In the genomic region with DNA sequence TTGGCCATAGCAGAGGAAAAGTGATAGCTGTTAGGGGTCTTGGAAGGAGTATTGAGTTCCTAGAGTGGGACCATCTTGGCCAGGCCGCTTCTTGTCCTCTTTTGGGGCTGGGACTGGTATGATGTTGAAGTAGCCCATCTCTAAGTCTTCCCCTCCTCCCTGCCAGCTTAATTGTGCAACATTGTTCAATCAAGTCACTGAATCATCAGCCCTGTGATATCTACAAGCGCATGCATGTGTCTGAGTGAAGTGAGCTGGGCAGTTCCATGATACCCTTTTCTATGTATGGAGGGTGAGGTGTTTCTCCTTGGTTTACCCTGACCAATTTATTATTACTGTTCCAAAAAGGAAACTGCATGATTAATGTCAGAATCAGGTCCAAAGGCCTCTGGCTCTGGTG, we compare ENCODE assay signal across 17 cellular contexts.
DNase-seq lines count a peak whose midpoint lies in the region; ATAC-seq and TF ChIP-seq lines count a peak whose summit lies in the region.
"Had no signal": no experiment of that assay in that cellular context is flagged by ENCODE, and none has a peak within 500 bp of the region (broad histone marks: within the 10 kb centered on the region; RNA-seq: fewer than 3 reads in every experiment).

No MANE protein-coding gene starts in this region.

- ATAC-seq in GM18909 (IDR thresholded peaks at IDR 0.05; ENCODE audit: poor library complexity, unreplicated experiment), result no peak
- ATAC-seq: activated naive CD8-positive, alpha-beta T cell treated with anti-CD3 and anti-CD28 coated beads, Interleukin-2, amount 50 U/mL, for 24 hours; T-cell had no signal

- no peaks in the 10 kb centered on the region for H3K36me3 ChIP-seq in ascending aorta
- H3K36me3 ChIP-seq: right lobe of liver had no signal

- no peaks in the 10 kb centered on the region for H3K36me3 Mint-ChIP-seq in progenitor cell of endocrine pancreas (ENCODE audit: insufficient read depth)
- H3K36me3 Mint-ChIP-seq: CD8-positive, alpha-beta memory T cell; T-cell had no signal

- peak; percentile 28 for DNase-seq in M059J (ENCODE audit: low read depth)
- no peak for DNase-seq in ascending aorta (ENCODE audit: low spot score in 2 of 2)
- DNase-seq in foreskin fibroblast, result peak; percentile 48 to 77
- DNase-seq in stromal cell of bone marrow (ENCODE audit: low read depth), result peak; percentile 57
- DNase-seq in progenitor cell of endocrine pancreas (ENCODE audit: low spot score, unreplicated experiment), result no peak
- no peak for DNase-seq in ureter (ENCODE audit: low spot score)
- DNase-seq: activated CD4-positive, alpha-beta T cell treated with anti-CD3 and anti-CD28 coated beads for 1 hour; activated naive CD8-positive, alpha-beta T cell treated with anti-CD3 and anti-CD28 coated beads, Interleukin-2, amount 50 U/mL, for 24 hours; CD8-positive, alpha-beta memory T cell; H9; islet precursor cell; MM.1S; NCI-H345; right lobe of liver; T-cell had no signal

- H3K4me3 Mint-ChIP-seq in progenitor cell of endocrine pancreas (ENCODE audit: low read depth), result no peak overlapping the region
- H3K4me3 Mint-ChIP-seq: activated naive CD8-positive, alpha-beta T cell treated with anti-CD3 and anti-CD28 coated beads, Interleukin-2, amount 50 U/mL, for 24 hours; CD8-positive, alpha-beta memory T cell; H9; stimulated activated naive CD8-positive, alpha-beta T cell treated with anti-CD3 and anti-CD28 coated beads, Interleukin-15, Interleukin-2, amounts not matched to agents 100 ng/mL and 50 ng/mL, for 24 hours; T-cell had no signal

- no peak overlapping the region for H3K4me3 ChIP-seq in ascending aorta
- no peak overlapping the region for H3K4me3 ChIP-seq in foreskin fibroblast (ENCODE audit: low read depth in 1 of 2, low read length in 2 of 2)
- H3K4me3 ChIP-seq: right lobe of liver had no signal

- TF ChIP-seq CTCF in ascending aorta (IDR thresholded peaks at IDR 0.05) (no peak), foreskin fibroblast (IDR thresholded peaks at IDR 0.05; ENCODE audit: low read depth, low read length) (no peak), progenitor cell of endocrine pancreas (IDR thresholded peaks at IDR 0.05; ENCODE audit: unreplicated experiment) (no peak)

- no peaks in the 10 kb centered on the region for H3K9me3 Mint-ChIP-seq in progenitor cell of endocrine pancreas (ENCODE audit: low read depth)
- H3K9me3 Mint-ChIP-seq: activated naive CD8-positive, alpha-beta T cell treated with anti-CD3 and anti-CD28 coated beads, Interleukin-2, amount 50 U/mL, for 24 hours; CD8-positive, alpha-beta memory T cell; stimulated activated naive CD8-positive, alpha-beta T cell treated with anti-CD3 and anti-CD28 coated beads, Interleukin-15, Interleukin-2, amounts not matched to agents 100 ng/mL and 50 ng/mL, for 24 hours; T-cell had no signal

- peaks cover 4% of the 10 kb centered on the region for H3K4me1 Mint-ChIP-seq in progenitor cell of endocrine pancreas (ENCODE audit: low read depth)
- H3K4me1 Mint-ChIP-seq: CD8-positive, alpha-beta memory T cell had no signal

- intact Hi-C loops in ascending aorta (cut with DNase I), result no loop called here

- no peak overlapping the region for H3K27ac Mint-ChIP-seq in progenitor cell of endocrine pancreas
- H3K27ac Mint-ChIP-seq: activated naive CD8-positive, alpha-beta T cell treated with anti-CD3 and anti-CD28 coated beads, Interleukin-2, amount 50 U/mL, for 24 hours; CD8-positive, alpha-beta memory T cell; H9; stimulated activated naive CD8-positive, alpha-beta T cell treated with anti-CD3 and anti-CD28 coated beads, Interleukin-15, Interleukin-2, amounts not matched to agents 100 ng/mL and 50 ng/mL, for 24 hours; T-cell had no signal

- peaks cover 16% of the 10 kb centered on the region for H3K27me3 Mint-ChIP-seq in progenitor cell of endocrine pancreas
- H3K27me3 Mint-ChIP-seq: activated naive CD8-positive, alpha-beta T cell treated with anti-CD3 and anti-CD28 coated beads, Interleukin-2, amount 50 U/mL, for 24 hours; stimulated activated naive CD8-positive, alpha-beta T cell treated with anti-CD3 and anti-CD28 coated beads, Interleukin-15, Interleukin-2, amounts not matched to agents 100 ng/mL and 50 ng/mL, for 24 hours; T-cell had no signal

- H3K4me1 ChIP-seq in ascending aorta, result peaks cover 3 to 26% of the 10 kb centered on the region in 2 donors

- peak overlapping the region; percentile 44 to 54 for H3K27ac ChIP-seq in ascending aorta
- H3K27ac ChIP-seq: right lobe of liver had no signal

- H3K27me3 ChIP-seq in ascending aorta, result no peaks in the 10 kb centered on the region
- H3K27me3 ChIP-seq: right lobe of liver had no signal

- no peaks in the 10 kb centered on the region for H3K9me3 ChIP-seq in ascending aorta
- H3K9me3 ChIP-seq: right lobe of liver had no signal

Comparison
In these comparisons a context has a peak if more than half of its experiments do, and no peak if none do; other contexts are left out.
1. DNase-seq: peak in M059J (single experiment), foreskin fibroblast (2 of 2) and stromal cell of bone marrow (single experiment); none in ascending aorta (0 of 2), progenitor cell of endocrine pancreas (single experiment) and ureter (single experiment).